21 cellular contexts compared by ENCODE assay signal in the genomic region with DNA sequence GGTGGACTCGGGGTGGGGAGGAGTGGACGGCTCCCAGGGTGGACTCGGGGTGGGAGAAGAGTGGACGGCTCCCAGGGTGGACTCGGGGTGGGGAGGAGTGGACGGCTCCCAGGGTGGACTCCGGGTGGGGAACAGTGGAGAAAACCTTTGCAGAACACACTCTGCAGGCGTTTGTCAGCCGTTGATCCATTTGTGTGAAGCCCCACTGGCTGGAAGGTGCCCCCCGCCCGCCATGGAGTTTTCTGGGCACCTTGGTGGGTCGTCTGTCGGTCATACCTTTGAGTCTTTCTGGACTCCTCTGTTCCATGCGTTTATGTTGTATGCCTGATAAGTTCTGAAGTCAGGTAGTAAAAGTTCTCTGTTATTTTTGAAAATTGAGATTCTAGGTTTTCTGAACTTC. TPM values are rescaled to one million over a fixed set of nuclear protein-coding genes. Genes with fewer than 3 reads are reported as not detected.
DNase-seq lines count a peak whose midpoint lies in the region; ATAC-seq and TF ChIP-seq lines count a peak whose summit lies in the region.
"Had no signal": no experiment of that assay in that cellular context is flagged by ENCODE, and none has a peak within 500 bp of the region (broad histone marks: within the 10 kb centered on the region; RNA-seq: fewer than 3 reads in every experiment).

No MANE protein-coding gene starts in this region.

- no peak overlapping the region for H3K9ac ChIP-seq in endodermal cell (ENCODE audit: extremely low read depth, low read length, poor library complexity, severe bottlenecking)

- peaks cover 3% of the 10 kb centered on the region for H3K4me1 ChIP-seq in endodermal cell (ENCODE audit: control insufficient read depth, insufficient read depth, low read length)
- H3K4me1 ChIP-seq: A549, Peyer's patch, SJCRH30 had no signal

- H3K9me3 Mint-ChIP-seq in natural killer cell, result no peaks in the 10 kb centered on the region
- no peaks in the 10 kb centered on the region for H3K9me3 Mint-ChIP-seq in natural killer cell treated with Interleukin-12 subunit alpha and Interleukin-12 subunit beta and Interleukin-15 and Interleukin-18, amount 100 ng/mL, for 72 hours
- no peaks in the 10 kb centered on the region for H3K9me3 Mint-ChIP-seq in endodermal cell
- H3K9me3 Mint-ChIP-seq in activated CD4-positive, alpha-beta T cell treated with anti-CD3 and anti-CD28 coated beads, Interleukin-2, amount 10 ng/mL, durations not matched to agents 7 days and 5 days, result no peaks in the 10 kb centered on the region

- H3K36me3 ChIP-seq in endodermal cell (ENCODE audit: control insufficient read depth, insufficient read depth, low read length), result peaks cover 5% of the 10 kb centered on the region
- H3K36me3 ChIP-seq: SJCRH30 had no signal

- H3K4me3 ChIP-seq in endodermal cell (ENCODE audit: low read length), result no peak overlapping the region
- H3K4me3 ChIP-seq: A549, Peyer's patch, SJCRH30 had no signal

- no peaks in the 10 kb centered on the region for H3K27me3 ChIP-seq in endodermal cell (ENCODE audit: control insufficient read depth, insufficient read depth, low read length, poor library complexity, severe bottlenecking)
- H3K27me3 ChIP-seq: Peyer's patch, SJCRH30 had no signal

- H3K27ac Mint-ChIP-seq in natural killer cell (peak overlapping the region; percentile 74 to 75), endodermal cell (peak overlapping the region; percentile 17)
- H3K27ac Mint-ChIP-seq in natural killer cell treated with Interleukin-12 subunit alpha and Interleukin-12 subunit beta and Interleukin-15 and Interleukin-18, amount 100 ng/mL, for 72 hours, result peak overlapping the region in 1 of 2 donors; percentile 24
- no peak overlapping the region for H3K27ac Mint-ChIP-seq in activated CD4-positive, alpha-beta T cell treated with anti-CD3 and anti-CD28 coated beads, Interleukin-2, amount 10 ng/mL, durations not matched to agents 7 days and 5 days
- H3K27ac Mint-ChIP-seq: B cell had no signal

- ATAC-seq in natural killer cell (no peak), Right ventricle myocardium inferior (no peak), HG03342 (IDR thresholded peaks at IDR 0.05; ENCODE audit: unreplicated experiment) (no peak)
- no peak for ATAC-seq in natural killer cell treated with Interleukin-12 subunit alpha and Interleukin-12 subunit beta and Interleukin-15 and Interleukin-18, amount 100 ng/mL, for 72 hours
- ATAC-seq: A549 had no signal

- CTCF ChIA-PET in activated CD4-positive, alpha-beta T cell treated with anti-CD3 and anti-CD28 coated beads, Interleukin-2, amount 10 ng/mL, durations not matched to agents 7 days and 5 days (lab: Charles Lee), result no interaction called here

- intact Hi-C loops in natural killer cell (cut with micrococcal nuclease) (no loop called here), posterior vena cava (cut with DNase I) (no loop called here), Right ventricle myocardium inferior (cut with DNase I) (no loop called here)

- TF ChIP-seq CTCF in natural killer cell (IDR thresholded peaks at IDR 0.05) (no peak), endodermal cell (conservative IDR thresholded peaks at IDR 0.05) (no peak)

- WGBS in endodermal cell (ENCODE audit: insufficient coverage in 1 of 2, insufficient read length in 1 of 2), 2 experiments, result 91 to 97% methylated on average over 7 to 12 of the region's 14 CpGs

- H3K36me3 Mint-ChIP-seq in natural killer cell (no peaks in the 10 kb centered on the region), endodermal cell (ENCODE audit: low read depth) (peaks cover 14% of the 10 kb centered on the region)
- no peaks in the 10 kb centered on the region for H3K36me3 Mint-ChIP-seq in natural killer cell treated with Interleukin-12 subunit alpha and Interleukin-12 subunit beta and Interleukin-15 and Interleukin-18, amount 100 ng/mL, for 72 hours
- H3K36me3 Mint-ChIP-seq in activated CD4-positive, alpha-beta T cell treated with anti-CD3 and anti-CD28 coated beads, Interleukin-2, amount 10 ng/mL, durations not matched to agents 7 days and 5 days (ENCODE audit: low read depth), result peaks cover 11% of the 10 kb centered on the region

- no peaks in the 10 kb centered on the region for H3K9me3 ChIP-seq in endodermal cell (ENCODE audit: control insufficient read depth, low read length)
- H3K9me3 ChIP-seq: A549, Peyer's patch, SJCRH30 had no signal

- H3K4me3 Mint-ChIP-seq in natural killer cell (no peak overlapping the region), endodermal cell (no peak overlapping the region)
- H3K4me3 Mint-ChIP-seq in natural killer cell treated with Interleukin-12 subunit alpha and Interleukin-12 subunit beta and Interleukin-15 and Interleukin-18, amount 100 ng/mL, for 72 hours, result no peak overlapping the region
- H3K4me3 Mint-ChIP-seq in activated CD4-positive, alpha-beta T cell treated with anti-CD3 and anti-CD28 coated beads, Interleukin-2, amount 10 ng/mL, durations not matched to agents 7 days and 5 days, result no peak overlapping the region
- H3K4me3 Mint-ChIP-seq: B cell, CD14-positive monocyte had no signal

- H3K4me1 Mint-ChIP-seq in natural killer cell, result peaks cover 33 to 38% of the 10 kb centered on the region in 2 donors
- H3K4me1 Mint-ChIP-seq in natural killer cell treated with Interleukin-12 subunit alpha and Interleukin-12 subunit beta and Interleukin-15 and Interleukin-18, amount 100 ng/mL, for 72 hours (ENCODE audit: low read depth in 2 of 2), result peaks cover 12 to 34% of the 10 kb centered on the region in 2 donors
- peaks cover 13% of the 10 kb centered on the region for H3K4me1 Mint-ChIP-seq in endodermal cell
- peaks cover 17% of the 10 kb centered on the region for H3K4me1 Mint-ChIP-seq in activated CD4-positive, alpha-beta T cell treated with anti-CD3 and anti-CD28 coated beads, Interleukin-2, amount 10 ng/mL, durations not matched to agents 7 days and 5 days

- POLR2A ChIA-PET in activated CD4-positive, alpha-beta T cell treated with anti-CD3 and anti-CD28 coated beads, Interleukin-2, amount 10 ng/mL, durations not matched to agents 7 days and 5 days (lab: Charles Lee), result no interaction called here

- no peak overlapping the region for H3K27ac ChIP-seq in endodermal cell (ENCODE audit: low read depth, low read length)
- H3K27ac ChIP-seq: A549, Peyer's patch, SJCRH30 had no signal

- H3K27me3 Mint-ChIP-seq in natural killer cell (ENCODE audit: low read depth in 2 of 2) (no peaks in the 10 kb centered on the region), endodermal cell (ENCODE audit: insufficient read depth) (no peaks in the 10 kb centered on the region)
- no peaks in the 10 kb centered on the region for H3K27me3 Mint-ChIP-seq in natural killer cell treated with Interleukin-12 subunit alpha and Interleukin-12 subunit beta and Interleukin-15 and Interleukin-18, amount 100 ng/mL, for 72 hours
- no peaks in the 10 kb centered on the region for H3K27me3 Mint-ChIP-seq in activated CD4-positive, alpha-beta T cell treated with anti-CD3 and anti-CD28 coated beads, Interleukin-2, amount 10 ng/mL, durations not matched to agents 7 days and 5 days
- H3K27me3 Mint-ChIP-seq: B cell had no signal

- no peak for DNase-seq in natural killer cell
- DNase-seq in natural killer cell treated with Interleukin-12 subunit alpha and Interleukin-12 subunit beta and Interleukin-15 and Interleukin-18, amount 100 ng/mL, for 72 hours (ENCODE audit: low spot score), result no peak
- DNase-seq in endodermal cell, result no peak
- peak; percentile 32 for DNase-seq in posterior vena cava (ENCODE audit: low spot score)
- DNase-seq in Right ventricle myocardium inferior (ENCODE audit: missing footprints), result no peak
- DNase-seq in activated CD4-positive, alpha-beta T cell treated with anti-CD3 and anti-CD28 coated beads, Interleukin-2, amount 10 ng/mL, durations not matched to agents 7 days and 5 days, result no peak
- DNase-seq: GDM1, Karpas-422, MV-4-11, NCI-H1105 treated with DMSO at 0.1 percent for 48 hours, NCI-H2029 treated with DMSO at 0.1 percent for 48 hours, NCI-H2171, NCI-H345, NCI-H524, NCI-H82, SJCRH30 had no signal

RNA-seq across cellular contexts. Expression of gene CTDP1, which starts 12.5 kb away (rescaled TPM):
- total RNA-seq in natural killer cell, result 10 to 100 TPM; 66.9 to 89.4 (median 77.1) TPM
- total RNA-seq in natural killer cell treated with Interleukin-12 subunit alpha and Interleukin-12 subunit beta and Interleukin-15 and Interleukin-18, amount 100 ng/mL, for 72 hours, result 10 to 100 TPM; 36.6 to 45.3 TPM
- 10 to 100 TPM; 29.8 to 35.6 TPM for total RNA-seq in endodermal cell
- polyA plus RNA-seq in endodermal cell (2013, experiment 1 of 2), result 21.1 TPM
- 18.8 TPM for polyA plus RNA-seq in endodermal cell (2013, experiment 2 of 2)
- total RNA-seq in posterior vena cava, result 10 to 100 TPM; 13.8 to 15.4 TPM
- 8.4 TPM for total RNA-seq in Right ventricle myocardium inferior
- total RNA-seq in activated CD4-positive, alpha-beta T cell treated with anti-CD3 and anti-CD28 coated beads, Interleukin-2, amount 10 ng/mL, durations not matched to agents 7 days and 5 days, result 10 to 100 TPM; 30.9 to 35.0 TPM
